8 cellular contexts compared by ENCODE assay signal in genomic region chr12:119804011-119804641, GRCh38.
DNase-seq lines count a peak whose midpoint lies in the region; ATAC-seq and TF ChIP-seq lines count a peak whose summit lies in the region.

No MANE protein-coding gene starts in this region.

- no peaks in the 10 kb centered on the region for H3K27me3 Mint-ChIP-seq in activated CD4-positive, alpha-beta T cell treated with anti-CD3 and anti-CD28 coated beads for 36 hours
- no peaks in the 10 kb centered on the region for H3K27me3 Mint-ChIP-seq in neural crest cell (ENCODE audit: low read depth)

- H3K4me3 ChIP-seq in SJCRH30 (no peak overlapping the region), fibroblast of pulmonary artery (replicated peaks; ENCODE audit: low read depth, low read length) (peak overlapping the region; percentile 49)

- POLR2A ChIA-PET in activated CD4-positive, alpha-beta T cell treated with anti-CD3 and anti-CD28 coated beads for 36 hours (lab: Charles Lee), result interaction anchor here (0.5 kb wide), 1 partner anchor 18 kb away, joined by 5 read pairs; no protein-coding TSS in a partner anchor

- DNase-seq in activated CD4-positive, alpha-beta T cell treated with anti-CD3 and anti-CD28 coated beads for 36 hours, result peak; percentile 18
- DNase-seq in activated CD4-positive, alpha-beta T cell treated with anti-CD3 and anti-CD28 coated beads, Interleukin-2, amount 50 U/mL, for 4 hours, result no peak
- peak; percentile 75 to 79 for DNase-seq in SJCRH30
- peak; percentile 64 for DNase-seq in fibroblast of pulmonary artery (ENCODE audit: low read depth)
- peak; percentile 50 for DNase-seq in neural crest cell (ENCODE audit: low read depth, low spot score)
- DNase-seq in NCI-H187 treated with DMSO at 0.1 percent for 48 hours (lab: John Stamatoyannopoulos, UW), result no peak
- DNase-seq in T1000 (lab: John Stamatoyannopoulos, UW), result no peak
- DNase-seq in NCI-H1092 treated with DMSO at 0.1 percent for 48 hours (lab: John Stamatoyannopoulos, UW), result no peak

- intact Hi-C loops in activated CD4-positive, alpha-beta T cell treated with anti-CD3 and anti-CD28 coated beads for 36 hours (cut with DNase I, micrococcal nuclease), result no loop called here

- H3K27ac ChIP-seq in SJCRH30, result no peak overlapping the region

- CTCF ChIA-PET in activated CD4-positive, alpha-beta T cell treated with anti-CD3 and anti-CD28 coated beads for 36 hours (lab: Charles Lee), result no interaction called here

- no peak for ATAC-seq in activated CD4-positive, alpha-beta T cell treated with anti-CD3 and anti-CD28 coated beads for 36 hours

- H3K9me3 ChIP-seq in SJCRH30 (replicated peaks), result 0 out of 2 replicates have a peak, but pooled peaks cover 6% of the 10 kb centered on the region

- H3K4me1 Mint-ChIP-seq in activated CD4-positive, alpha-beta T cell treated with anti-CD3 and anti-CD28 coated beads for 36 hours, result peaks cover 5% of the 10 kb centered on the region
- H3K4me1 Mint-ChIP-seq in neural crest cell, result peaks cover 22% of the 10 kb centered on the region

- H3K27me3 ChIP-seq in SJCRH30, result no peaks in the 10 kb centered on the region

- no peak overlapping the region for H3K27ac Mint-ChIP-seq in activated CD4-positive, alpha-beta T cell treated with anti-CD3 and anti-CD28 coated beads for 36 hours
- H3K27ac Mint-ChIP-seq in neural crest cell (ENCODE audit: unreplicated experiment), result no peak overlapping the region

- no peaks in the 10 kb centered on the region for H3K4me1 ChIP-seq in SJCRH30

- H3K9me3 Mint-ChIP-seq in activated CD4-positive, alpha-beta T cell treated with anti-CD3 and anti-CD28 coated beads for 36 hours (ENCODE audit: low read depth), result peaks cover 5% of the 10 kb centered on the region
- peaks cover 5% of the 10 kb centered on the region for H3K9me3 Mint-ChIP-seq in neural crest cell

- peaks cover 12% of the 10 kb centered on the region for H3K36me3 Mint-ChIP-seq in activated CD4-positive, alpha-beta T cell treated with anti-CD3 and anti-CD28 coated beads for 36 hours (ENCODE audit: low read depth)
- H3K36me3 Mint-ChIP-seq in neural crest cell (ENCODE audit: low read depth), result peaks cover 21% of the 10 kb centered on the region

- H3K4me3 Mint-ChIP-seq in activated CD4-positive, alpha-beta T cell treated with anti-CD3 and anti-CD28 coated beads for 36 hours, result no peak overlapping the region
- H3K4me3 Mint-ChIP-seq in neural crest cell, result peak overlapping the region; percentile 76

- TF ChIP-seq CTCF in fibroblast of pulmonary artery (IDR thresholded peaks at IDR 0.05; ENCODE audit: low read length, missing control alignments), result peak; percentile 29
- peak; percentile 63 for TF ChIP-seq CTCF in neural crest cell (conservative IDR thresholded peaks at IDR 0.05)

- H3K36me3 ChIP-seq in SJCRH30, result peaks cover 3% of the 10 kb centered on the region; the same call in 1 of the 2 replicates

Comparison
In these comparisons a context has a peak if more than half of its experiments do, and no peak if none do; other contexts are left out.
1. DNase-seq: peak in activated CD4-positive, alpha-beta T cell treated with anti-CD3 and anti-CD28 coated beads for 36 hours (single experiment), SJCRH30 (2 of 2), fibroblast of pulmonary artery (single experiment) and neural crest cell (single experiment); none in activated CD4-positive, alpha-beta T cell treated with anti-CD3 and anti-CD28 coated beads, Interleukin-2, amount 50 U/mL, for 4 hours (0 of 2), NCI-H187 treated with DMSO at 0.1 percent for 48 hours (single experiment), T1000 (single experiment) and NCI-H1092 treated with DMSO at 0.1 percent for 48 hours (single experiment).